ENCODE assay signal across 8 cellular contexts in genomic region chr19:32404213-32404938, GRCh38. TPM values are rescaled to one million over a fixed set of nuclear protein-coding genes. Genes with fewer than 3 reads are reported as not detected.
DNase-seq lines count a peak whose midpoint lies in the region; ATAC-seq and FAIRE-seq lines count a peak whose summit lies in the region.

No MANE protein-coding gene starts in this region.

- peaks cover 8% of the 10 kb centered on the region for H3K36me3 Mint-ChIP-seq in activated CD4-positive, alpha-beta T cell treated with anti-CD3 and anti-CD28 coated beads for 36 hours (ENCODE audit: low read depth)
- H3K36me3 Mint-ChIP-seq in activated T-helper 1 cell treated with anti-CD3 and anti-CD28 coated beads, Interleukin-12 subunit alpha, Interleukin-12 subunit beta, Interleukin-2, Interleukin-4 antibody, amounts not matched to agents 30 ng/mL and 10 ng/mL and 1 ng/mL, durations not matched to agents 14 hours and 24 hours and 36 hours (ENCODE audit: low read depth): peaks cover 2% of the 10 kb centered on the region

- no peak for ATAC-seq in activated CD4-positive, alpha-beta T cell treated with anti-CD3 and anti-CD28 coated beads for 36 hours

- H3K27me3 Mint-ChIP-seq in activated CD4-positive, alpha-beta T cell treated with anti-CD3 and anti-CD28 coated beads for 36 hours: no peaks in the 10 kb centered on the region
- peaks cover 5% of the 10 kb centered on the region for H3K27me3 Mint-ChIP-seq in activated T-helper 1 cell treated with anti-CD3 and anti-CD28 coated beads, Interleukin-12 subunit alpha, Interleukin-12 subunit beta, Interleukin-2, Interleukin-4 antibody, amounts not matched to agents 30 ng/mL and 10 ng/mL and 1 ng/mL, durations not matched to agents 14 hours and 24 hours and 36 hours (ENCODE audit: insufficient read depth)

- peak overlapping the region; percentile 84 for H3K4me3 Mint-ChIP-seq in activated CD4-positive, alpha-beta T cell treated with anti-CD3 and anti-CD28 coated beads for 36 hours
- peak overlapping the region; percentile 86 for H3K4me3 Mint-ChIP-seq in activated T-helper 1 cell treated with anti-CD3 and anti-CD28 coated beads, Interleukin-12 subunit alpha, Interleukin-12 subunit beta, Interleukin-2, Interleukin-4 antibody, amounts not matched to agents 30 ng/mL and 10 ng/mL and 1 ng/mL, durations not matched to agents 14 hours and 24 hours and 36 hours

- peaks cover 20% of the 10 kb centered on the region for H3K4me1 Mint-ChIP-seq in activated CD4-positive, alpha-beta T cell treated with anti-CD3 and anti-CD28 coated beads for 36 hours
- H3K4me1 Mint-ChIP-seq in activated T-helper 1 cell treated with anti-CD3 and anti-CD28 coated beads, Interleukin-12 subunit alpha, Interleukin-12 subunit beta, Interleukin-2, Interleukin-4 antibody, amounts not matched to agents 30 ng/mL and 10 ng/mL and 1 ng/mL, durations not matched to agents 14 hours and 24 hours and 36 hours (ENCODE audit: low read depth): peaks cover 17% of the 10 kb centered on the region

- CTCF ChIA-PET in activated CD4-positive, alpha-beta T cell treated with anti-CD3 and anti-CD28 coated beads for 36 hours (lab: Charles Lee): interaction anchor here (0.8 to 1.6 kb wide), 3 partner anchors 41 to 1730 kb away, joined by 3 to 4 read pairs (median 3); no protein-coding TSS in a partner anchor

- POLR2A ChIA-PET in activated CD4-positive, alpha-beta T cell treated with anti-CD3 and anti-CD28 coated beads for 36 hours (lab: Charles Lee): no interaction called here

- DNase-seq in activated CD4-positive, alpha-beta T cell treated with anti-CD3 and anti-CD28 coated beads for 36 hours: no peak
- no peak for DNase-seq in activated CD4-positive, alpha-beta T cell treated with anti-CD3 and anti-CD28 coated beads, Interleukin-2, amount 50 U/mL, for 1 hour
- DNase-seq in activated T-helper 1 cell treated with anti-CD3 and anti-CD28 coated beads, Interleukin-12 subunit alpha, Interleukin-12 subunit beta, Interleukin-2, Interleukin-4 antibody, amounts not matched to agents 30 ng/mL and 10 ng/mL and 1 ng/mL, durations not matched to agents 14 hours and 24 hours and 36 hours (ENCODE audit: low spot score): no peak
- DNase-seq in iPS-NIHi11 (ENCODE audit: low spot score): peak; percentile 18
- no peak for DNase-seq in 8988T
- no peak for DNase-seq in NCI-H2107 treated with DMSO at 0.1 percent for 48 hours (lab: John Stamatoyannopoulos, UW; ENCODE audit: unreplicated experiment)
- no peak for DNase-seq in RCC 7860 (ENCODE audit: low spot score)

- intact Hi-C loops in activated CD4-positive, alpha-beta T cell treated with anti-CD3 and anti-CD28 coated beads for 36 hours (cut with DNase I, micrococcal nuclease): loop anchor here (2.0 to 10.0 kb wide), 5 partner anchors 58 to 1770 kb away; partner anchors contain the start of genes CEBPG (in 1 of the 2), GPATCH1 (in 1 of the 2) and LSM14A (in 1 of the 2)
- intact Hi-C loops in activated T-helper 1 cell treated with anti-CD3 and anti-CD28 coated beads, Interleukin-12 subunit alpha, Interleukin-12 subunit beta, Interleukin-2, Interleukin-4 antibody, amounts not matched to agents 30 ng/mL and 10 ng/mL and 1 ng/mL, durations not matched to agents 14 hours and 24 hours and 36 hours (cut with micrococcal nuclease): loop anchor here (2.0 kb wide), 1 partner anchor 270 kb away; the partner anchor contains the start of genes ANKRD27 and RGS9BP

- H3K27me3 ChIP-seq in subcutaneous abdominal adipose tissue (ENCODE audit: control insufficient read depth in 5 of 5, insufficient read depth in 4 of 5, low read length in 5 of 5): no peaks in the 10 kb centered on the region

- no peaks in the 10 kb centered on the region for H3K9me3 Mint-ChIP-seq in activated CD4-positive, alpha-beta T cell treated with anti-CD3 and anti-CD28 coated beads for 36 hours (ENCODE audit: low read depth)
- H3K9me3 Mint-ChIP-seq in activated T-helper 1 cell treated with anti-CD3 and anti-CD28 coated beads, Interleukin-12 subunit alpha, Interleukin-12 subunit beta, Interleukin-2, Interleukin-4 antibody, amounts not matched to agents 30 ng/mL and 10 ng/mL and 1 ng/mL, durations not matched to agents 14 hours and 24 hours and 36 hours: no peaks in the 10 kb centered on the region

- peak overlapping the region; percentile 72 to 90 (median 85) for H3K4me3 ChIP-seq in subcutaneous abdominal adipose tissue (ENCODE audit: low read depth in 1 of 5, low read length in 5 of 5)

- no peak for FAIRE-seq in RCC 7860 (lab: Jason Lieb, UNC)

- peaks cover 0 to 7% (median 5%) of the 10 kb centered on the region in 5 donors for H3K36me3 ChIP-seq in subcutaneous abdominal adipose tissue (ENCODE audit: control insufficient read depth in 5 of 5, insufficient read depth in 5 of 5, low read length in 5 of 5)

- H3K27ac ChIP-seq in subcutaneous abdominal adipose tissue (ENCODE audit: low read depth, low read length): peak overlapping the region; percentile 91

- no peaks in the 10 kb centered on the region for H3K9me3 ChIP-seq in subcutaneous abdominal adipose tissue (ENCODE audit: control insufficient read depth in 5 of 5, low read length in 5 of 5)

- peaks cover 0 to 27% (median 21%) of the 10 kb centered on the region in 5 donors for H3K4me1 ChIP-seq in subcutaneous abdominal adipose tissue (ENCODE audit: control insufficient read depth in 5 of 5, insufficient read depth in 5 of 5, low read length in 5 of 5)

- peak overlapping the region; percentile 83 for H3K27ac Mint-ChIP-seq in activated CD4-positive, alpha-beta T cell treated with anti-CD3 and anti-CD28 coated beads for 36 hours
- peak overlapping the region; percentile 62 for H3K27ac Mint-ChIP-seq in activated T-helper 1 cell treated with anti-CD3 and anti-CD28 coated beads, Interleukin-12 subunit alpha, Interleukin-12 subunit beta, Interleukin-2, Interleukin-4 antibody, amounts not matched to agents 30 ng/mL and 10 ng/mL and 1 ng/mL, durations not matched to agents 14 hours and 24 hours and 36 hours

- peak overlapping the region; percentile 63 to 99 (median 96) for H3K9ac ChIP-seq in subcutaneous abdominal adipose tissue (ENCODE audit: low read length in 5 of 5)

RNA-seq across cellular contexts. Expression of gene DPY19L3, which starts 1.2 kb away (rescaled TPM):
- total RNA-seq in activated CD4-positive, alpha-beta T cell treated with anti-CD3 and anti-CD28 coated beads for 36 hours: 10 to 100 TPM; 14.3 to 14.6 TPM
- 11.9 and 16.5 TPM in 2 replicates for total RNA-seq in activated T-helper 1 cell treated with anti-CD3 and anti-CD28 coated beads, Interleukin-12 subunit alpha, Interleukin-12 subunit beta, Interleukin-2, Interleukin-4 antibody, amounts not matched to agents 30 ng/mL and 10 ng/mL and 1 ng/mL, durations not matched to agents 14 hours and 24 hours and 36 hours

RNA-seq across cellular contexts. Expression of gene ZNF507, which starts 59.0 kb away (rescaled TPM):
- total RNA-seq in activated CD4-positive, alpha-beta T cell treated with anti-CD3 and anti-CD28 coated beads for 36 hours: 10 to 100 TPM; 25.2 to 27.6 TPM
- total RNA-seq in activated T-helper 1 cell treated with anti-CD3 and anti-CD28 coated beads, Interleukin-12 subunit alpha, Interleukin-12 subunit beta, Interleukin-2, Interleukin-4 antibody, amounts not matched to agents 30 ng/mL and 10 ng/mL and 1 ng/mL, durations not matched to agents 14 hours and 24 hours and 36 hours: 32.4 and 34.8 TPM in 2 replicates
